ENCODE assay signal across 12 cellular contexts in the genomic region with DNA sequence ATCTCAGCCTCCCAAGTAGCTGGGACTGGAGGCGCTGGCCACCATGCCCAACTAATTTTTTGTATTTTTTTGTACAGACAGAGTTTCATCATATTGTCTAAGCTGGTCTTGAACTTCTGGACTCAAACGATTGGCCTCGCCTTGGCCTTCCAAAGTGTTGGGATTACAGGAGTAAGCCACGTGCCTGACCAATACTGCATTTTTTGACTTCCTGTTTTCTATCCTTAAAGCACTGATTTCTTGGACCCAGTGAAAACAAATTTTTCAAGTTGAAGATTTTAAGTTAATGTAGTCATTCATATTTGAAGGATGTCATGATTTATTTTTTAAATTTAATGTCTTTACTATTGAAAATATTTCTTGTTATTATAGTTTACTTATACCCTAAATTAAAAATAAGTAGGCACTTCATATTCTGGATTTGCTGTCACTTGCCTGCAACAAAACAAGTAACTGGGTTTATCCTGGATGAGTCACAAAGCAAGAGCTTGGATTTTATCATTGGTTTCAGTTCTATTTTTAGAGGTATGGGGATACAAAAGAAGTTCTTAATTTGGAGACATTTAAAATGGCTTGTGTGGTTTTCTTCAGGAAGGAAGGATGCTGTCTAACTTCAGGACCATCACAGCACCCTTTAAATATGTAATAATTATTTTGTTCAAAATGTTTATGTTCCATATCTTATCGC. TPM values are rescaled to one million over a fixed set of nuclear protein-coding genes. Genes with fewer than 3 reads are reported as not detected.
DNase-seq lines count a peak whose midpoint lies in the region; ATAC-seq and TF ChIP-seq lines count a peak whose summit lies in the region.
"Had no signal": no experiment of that assay in that cellular context is flagged by ENCODE, and none has a peak within 500 bp of the region (broad histone marks: within the 10 kb centered on the region; RNA-seq: fewer than 3 reads in every experiment).

No MANE protein-coding gene starts in this region.

- H3K4me2 ChIP-seq in GM23338: no peak overlapping the region

- TF ChIP-seq CTCF in nephron progenitor cell (IDR thresholded peaks at IDR 0.05): no peak
- no peak for TF ChIP-seq CTCF in GM23338 (conservative IDR thresholded peaks at IDR 0.05; ENCODE audit: low read depth in 2 of 2)

- H2AFZ ChIP-seq in GM23338: no peak overlapping the region

- no peak overlapping the region for H3K27ac ChIP-seq in GM23338 (ENCODE audit: low read depth)
- H3K27ac ChIP-seq: WERI-Rb-1 had no signal

- no peaks in the 10 kb centered on the region for H3K9me2 ChIP-seq in GM23338 (ENCODE audit: insufficient read depth)

- H4K20me1 ChIP-seq in GM23338 (replicated peaks; ENCODE audit: insufficient read depth): no peaks in the 10 kb centered on the region

- H3K4me1 ChIP-seq in GM23338 (ENCODE audit: insufficient read depth): no peaks in the 10 kb centered on the region

- H3K36me3 Mint-ChIP-seq in nephron progenitor cell (ENCODE audit: low read depth): peaks cover 17% of the 10 kb centered on the region
- no peaks in the 10 kb centered on the region for H3K36me3 Mint-ChIP-seq in effector memory CD8-positive, alpha-beta T cell (ENCODE audit: insufficient read depth)
- H3K36me3 Mint-ChIP-seq in GM23338 (ENCODE audit: low read depth): peaks cover 16% of the 10 kb centered on the region

- no peaks in the 10 kb centered on the region for H3F3A ChIP-seq in GM23338 (replicated peaks; ENCODE audit: low read depth)

- H3K36me3 ChIP-seq in GM23338 (ENCODE audit: insufficient read depth): no peaks in the 10 kb centered on the region
- H3K36me3 ChIP-seq: ovary had no signal

- no peaks in the 10 kb centered on the region for H3K27me3 ChIP-seq in GM23338 (ENCODE audit: insufficient read depth)
- H3K27me3 ChIP-seq: ovary had no signal

- DNase-seq in AG20443 (ENCODE audit: low spot score): peak; percentile 25
- peak; percentile 12 for DNase-seq in HPDE6-E6E7 (ENCODE audit: extremely low spot score)
- peak; percentile 54 for DNase-seq in astrocyte of the hippocampus (ENCODE audit: low read depth, low spot score)
- DNase-seq in nephron progenitor cell: no peak
- no peak for DNase-seq in kidney glomerular epithelial cell (lab: John Stamatoyannopoulos, UW)
- no peak for DNase-seq in effector memory CD8-positive, alpha-beta T cell
- DNase-seq in GM23338 (ENCODE audit: low spot score): no peak
- no peak for DNase-seq in stimulated activated CD4-positive, alpha-beta T cell treated with anti-CD3 and anti-CD28 coated beads, Interleukin-2, amount 100 ng/mL, for 48 hours
- DNase-seq: NCI-H1048, ovary, trophoblast cell, WERI-Rb-1 had no signal

- no peaks in the 10 kb centered on the region for H3K9me3 Mint-ChIP-seq in nephron progenitor cell
- H3K9me3 Mint-ChIP-seq in effector memory CD8-positive, alpha-beta T cell: no peaks in the 10 kb centered on the region
- no peaks in the 10 kb centered on the region for H3K9me3 Mint-ChIP-seq in GM23338

- no peak overlapping the region for H3K27ac Mint-ChIP-seq in nephron progenitor cell
- H3K27ac Mint-ChIP-seq in effector memory CD8-positive, alpha-beta T cell: no peak overlapping the region
- H3K27ac Mint-ChIP-seq in GM23338: no peak overlapping the region

- no peak overlapping the region for H3K4me3 ChIP-seq in GM23338

- no peaks in the 10 kb centered on the region for H3K27me3 Mint-ChIP-seq in nephron progenitor cell (ENCODE audit: low read depth, poor library complexity)
- H3K27me3 Mint-ChIP-seq in effector memory CD8-positive, alpha-beta T cell: no peaks in the 10 kb centered on the region
- peaks cover 1% of the 10 kb centered on the region for H3K27me3 Mint-ChIP-seq in GM23338 (ENCODE audit: insufficient read depth, low read depth, poor library complexity)

- H3K4me1 Mint-ChIP-seq in nephron progenitor cell (peaks cover 42% of the 10 kb centered on the region), GM23338 (peaks cover 12% of the 10 kb centered on the region)
- H3K4me1 Mint-ChIP-seq in effector memory CD8-positive, alpha-beta T cell (ENCODE audit: low read depth in 2 of 2): peaks cover 10 to 19% of the 10 kb centered on the region in 2 donors

- H3K79me2 ChIP-seq in GM23338 (replicated peaks; ENCODE audit: insufficient read depth): peaks cover 8% of the 10 kb centered on the region; the same call in 1 of the 2 replicates

- H3K4me3 Mint-ChIP-seq in nephron progenitor cell: peak overlapping the region; percentile 96
- H3K4me3 Mint-ChIP-seq in effector memory CD8-positive, alpha-beta T cell: no peak overlapping the region
- no peak overlapping the region for H3K4me3 Mint-ChIP-seq in GM23338

- no peak for ATAC-seq in effector memory CD8-positive, alpha-beta T cell (replicated peaks)
- ATAC-seq in GM23338: no peak

TF ChIP-seq in GM23338, 12 proteins besides CTCF, POLR2A, EP300 and RAD21 (continues in another document):
- TF ChIP-seq, protein P1, sequence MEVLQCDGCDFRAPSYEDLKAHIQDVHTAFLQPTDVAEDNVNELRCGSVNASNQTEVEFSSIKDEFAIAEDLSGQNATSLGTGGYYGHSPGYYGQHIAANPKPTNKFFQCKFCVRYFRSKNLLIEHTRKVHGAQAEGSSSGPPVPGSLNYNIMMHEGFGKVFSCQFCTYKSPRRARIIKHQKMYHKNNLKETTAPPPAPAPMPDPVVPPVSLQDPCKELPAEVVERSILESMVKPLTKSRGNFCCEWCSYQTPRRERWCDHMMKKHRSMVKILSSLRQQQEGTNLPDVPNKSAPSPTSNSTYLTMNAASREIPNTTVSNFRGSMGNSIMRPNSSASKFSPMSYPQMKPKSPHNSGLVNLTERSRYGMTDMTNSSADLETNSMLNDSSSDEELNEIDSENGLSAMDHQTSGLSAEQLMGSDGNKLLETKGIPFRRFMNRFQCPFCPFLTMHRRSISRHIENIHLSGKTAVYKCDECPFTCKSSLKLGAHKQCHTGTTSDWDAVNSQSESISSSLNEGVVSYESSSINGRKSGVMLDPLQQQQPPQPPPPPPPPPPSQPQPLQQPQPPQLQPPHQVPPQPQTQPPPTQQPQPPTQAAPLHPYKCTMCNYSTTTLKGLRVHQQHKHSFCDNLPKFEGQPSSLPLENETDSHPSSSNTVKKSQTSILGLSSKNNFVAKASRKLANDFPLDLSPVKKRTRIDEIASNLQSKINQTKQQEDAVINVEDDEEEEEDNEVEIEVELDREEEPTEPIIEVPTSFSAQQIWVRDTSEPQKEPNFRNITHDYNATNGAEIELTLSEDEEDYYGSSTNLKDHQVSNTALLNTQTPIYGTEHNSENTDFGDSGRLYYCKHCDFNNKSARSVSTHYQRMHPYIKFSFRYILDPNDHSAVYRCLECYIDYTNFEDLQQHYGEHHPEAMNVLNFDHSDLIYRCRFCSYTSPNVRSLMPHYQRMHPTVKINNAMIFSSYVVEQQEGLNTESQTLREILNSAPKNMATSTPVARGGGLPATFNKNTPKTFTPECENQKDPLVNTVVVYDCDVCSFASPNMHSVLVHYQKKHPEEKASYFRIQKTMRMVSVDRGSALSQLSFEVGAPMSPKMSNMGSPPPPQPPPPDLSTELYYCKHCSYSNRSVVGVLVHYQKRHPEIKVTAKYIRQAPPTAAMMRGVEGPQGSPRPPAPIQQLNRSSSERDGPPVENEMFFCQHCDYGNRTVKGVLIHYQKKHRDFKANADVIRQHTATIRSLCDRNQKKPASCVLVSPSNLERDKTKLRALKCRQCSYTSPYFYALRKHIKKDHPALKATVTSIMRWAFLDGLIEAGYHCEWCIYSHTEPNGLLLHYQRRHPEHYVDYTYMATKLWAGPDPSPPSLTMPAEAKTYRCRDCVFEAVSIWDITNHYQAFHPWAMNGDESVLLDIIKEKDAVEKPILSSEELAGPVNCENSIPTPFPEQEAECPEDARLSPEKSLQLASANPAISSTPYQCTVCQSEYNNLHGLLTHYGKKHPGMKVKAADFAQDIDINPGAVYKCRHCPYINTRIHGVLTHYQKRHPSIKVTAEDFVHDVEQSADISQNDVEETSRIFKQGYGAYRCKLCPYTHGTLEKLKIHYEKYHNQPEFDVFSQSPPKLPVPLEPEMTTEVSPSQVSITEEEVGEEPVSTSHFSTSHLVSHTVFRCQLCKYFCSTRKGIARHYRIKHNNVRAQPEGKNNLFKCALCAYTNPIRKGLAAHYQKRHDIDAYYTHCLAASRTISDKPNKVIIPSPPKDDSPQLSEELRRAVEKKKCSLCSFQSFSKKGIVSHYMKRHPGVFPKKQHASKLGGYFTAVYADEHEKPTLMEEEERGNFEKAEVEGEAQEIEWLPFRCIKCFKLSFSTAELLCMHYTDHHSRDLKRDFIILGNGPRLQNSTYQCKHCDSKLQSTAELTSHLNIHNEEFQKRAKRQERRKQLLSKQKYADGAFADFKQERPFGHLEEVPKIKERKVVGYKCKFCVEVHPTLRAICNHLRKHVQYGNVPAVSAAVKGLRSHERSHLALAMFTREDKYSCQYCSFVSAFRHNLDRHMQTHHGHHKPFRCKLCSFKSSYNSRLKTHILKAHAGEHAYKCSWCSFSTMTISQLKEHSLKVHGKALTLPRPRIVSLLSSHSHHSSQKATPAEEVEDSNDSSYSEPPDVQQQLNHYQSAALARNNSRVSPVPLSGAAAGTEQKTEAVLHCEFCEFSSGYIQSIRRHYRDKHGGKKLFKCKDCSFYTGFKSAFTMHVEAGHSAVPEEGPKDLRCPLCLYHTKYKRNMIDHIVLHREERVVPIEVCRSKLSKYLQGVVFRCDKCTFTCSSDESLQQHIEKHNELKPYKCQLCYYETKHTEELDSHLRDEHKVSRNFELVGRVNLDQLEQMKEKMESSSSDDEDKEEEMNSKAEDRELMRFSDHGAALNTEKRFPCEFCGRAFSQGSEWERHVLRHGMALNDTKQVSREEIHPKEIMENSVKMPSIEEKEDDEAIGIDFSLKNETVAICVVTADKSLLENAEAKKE (CRISPR knock-in tag; IDR thresholded peaks at IDR 0.05): no peak
- TF ChIP-seq EZH2 (IDR thresholded peaks at IDR 0.05; ENCODE audit: low read depth, unreplicated experiment) (no peak), CREB1 (CRISPR knock-in tag; IDR thresholded peaks at IDR 0.05; ENCODE audit: low read depth) (no peak)

RNA-seq across cellular contexts. Expression of gene VPS45, which starts 2.2 kb away (rescaled TPM):
- 26.9 and 37.5 TPM in 2 replicates for total RNA-seq in GM23338 (2014; rRNA removed; shearing (Covaris generic))
- 17.5 and 23.5 TPM in 2 replicates for polyA plus RNA-seq in GM23338 (2016; fragmentation: Nextera tagmentation; extraction: Ambion mirVana)

RNA-seq across cellular contexts. Expression of gene OTUD7B, which starts 54.8 kb away (rescaled TPM):
- total RNA-seq in GM23338 (2014; rRNA removed; shearing (Covaris generic)): 9.9 and 12.4 TPM in 2 replicates
- polyA plus RNA-seq in GM23338 (2016; fragmentation: Nextera tagmentation; extraction: Ambion mirVana): 3.3 and 3.7 TPM in 2 replicates

Comparison
In these comparisons a context has a peak if more than half of its experiments do, and no peak if none do; other contexts are left out.
1. DNase-seq: peak in AG20443 (single experiment), HPDE6-E6E7 (single experiment) and astrocyte of the hippocampus (single experiment); none in nephron progenitor cell (single experiment), kidney glomerular epithelial cell (single experiment), effector memory CD8-positive, alpha-beta T cell (0 of 3), GM23338 (single experiment) and stimulated activated CD4-positive, alpha-beta T cell treated with anti-CD3 and anti-CD28 coated beads, Interleukin-2, amount 100 ng/mL, for 48 hours (0 of 2).